ENCODE assay signal across 9 cellular contexts in the genomic region with DNA sequence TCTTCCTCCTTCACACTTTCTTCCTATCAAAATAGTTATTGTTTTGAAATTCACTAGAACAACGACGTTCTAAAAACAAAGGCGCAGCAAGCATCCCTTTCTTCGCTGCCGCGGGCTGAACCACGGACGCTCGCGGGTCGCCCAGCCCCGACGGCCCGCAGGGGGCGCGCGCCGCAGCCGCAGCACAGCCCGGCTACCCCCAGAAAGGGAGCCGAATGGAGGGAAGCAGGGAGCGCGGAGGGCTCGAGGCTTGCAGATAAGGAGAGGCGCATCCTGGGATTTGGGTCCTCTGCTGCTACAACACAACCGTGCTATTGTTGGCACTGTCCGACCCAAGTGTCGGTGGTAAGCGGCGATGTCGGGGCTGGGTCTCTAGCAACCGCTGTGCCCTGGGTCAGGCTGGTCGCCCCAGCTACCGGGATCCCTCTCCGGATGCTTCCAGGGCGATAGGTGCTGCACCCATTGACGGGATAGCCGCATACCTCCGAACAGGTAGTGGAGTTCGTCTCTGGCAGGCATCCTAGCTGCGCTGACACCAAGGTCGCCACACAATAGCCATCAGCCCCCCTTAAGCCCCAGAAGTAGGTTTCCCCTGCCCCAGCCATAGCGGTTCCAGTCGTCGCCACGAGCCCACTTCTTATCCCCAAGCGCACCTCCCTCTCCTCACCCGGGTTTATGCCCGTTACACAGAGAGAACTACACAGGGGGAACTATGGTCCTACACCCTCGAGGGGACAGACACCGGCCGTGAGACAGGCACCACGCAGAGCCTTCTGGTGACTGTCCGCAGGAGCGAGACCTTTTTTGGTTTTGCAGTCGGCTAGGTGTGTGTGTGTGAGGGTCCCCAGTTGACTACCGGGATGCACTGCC. TPM values are rescaled to one million over a fixed set of nuclear protein-coding genes. Genes with fewer than 3 reads are reported as not detected.
DNase-seq lines count a peak whose midpoint lies in the region; ATAC-seq, FAIRE-seq and TF ChIP-seq lines count a peak whose summit lies in the region.
"Had no signal": no experiment of that assay in that cellular context is flagged by ENCODE, and none has a peak within 500 bp of the region (broad histone marks: within the 10 kb centered on the region; RNA-seq: fewer than 3 reads in every experiment).

No MANE protein-coding gene starts in this region.

- FAIRE-seq in bronchial epithelial cell (lab: Jason Lieb, UNC) = no peak

- H3K36me3 ChIP-seq in bronchial epithelial cell (ENCODE audit: control insufficient read depth, insufficient read depth, low read length) = no peaks in the 10 kb centered on the region

- no peak overlapping the region for H3K4me3 ChIP-seq in LNCaP clone FGC (ENCODE audit: low read depth, low read length)
- H3K4me3 ChIP-seq in bronchial epithelial cell (ENCODE audit: low read depth, low read length) = no peak overlapping the region

- DNase-seq in COLO668 (lab: John Stamatoyannopoulos, UW; ENCODE audit: unreplicated experiment) (peak; percentile 72), LNCaP clone FGC (ENCODE audit: low read depth) (no peak), bronchial epithelial cell (ENCODE audit: low read depth) (no peak), mucosa of gallbladder (ENCODE audit: low spot score) (peak; percentile 37), NCI-H2196 (lab: John Stamatoyannopoulos, UW; ENCODE audit: unreplicated experiment) (no peak), OCI-M2 (lab: John Stamatoyannopoulos, UW; ENCODE audit: unreplicated experiment) (no peak)
- DNase-seq: T1000 had no signal

- TF ChIP-seq CTCF in LNCaP clone FGC (IDR thresholded peaks at IDR 0.05; ENCODE audit: control insufficient read depth, extremely low read depth, insufficient read depth) (peak; percentile 53), bronchial epithelial cell (IDR thresholded peaks at IDR 0.05; ENCODE audit: insufficient read depth, low read length, severe bottlenecking) (peak; percentile 33)

- ATAC-seq in GM21529 (IDR thresholded peaks at IDR 0.05; ENCODE audit: unreplicated experiment) = no peak
- no peak for ATAC-seq in HG03442 (IDR thresholded peaks at IDR 0.05; ENCODE audit: unreplicated experiment)

- H3K27me3 ChIP-seq in bronchial epithelial cell (ENCODE audit: control insufficient read depth, insufficient read depth, low read length) = peaks cover 70% of the 10 kb centered on the region

RNA-seq across cellular contexts. Expression of gene ONECUT1, which starts 6.0 kb away (rescaled TPM):
- total RNA-seq in bronchial epithelial cell = not detected in 2 replicates
- total RNA-seq in mucosa of gallbladder = 184 TPM

Comparison
In these comparisons a context has a peak if more than half of its experiments do, and no peak if none do; other contexts are left out.
1. DNase-seq: peak in COLO668 (single experiment) and mucosa of gallbladder (single experiment); none in LNCaP clone FGC (single experiment), bronchial epithelial cell (single experiment), NCI-H2196 (single experiment) and OCI-M2 (single experiment).
2. RNA of gene ONECUT1, which starts 6.0 kb away (total RNA-seq): 184 TPM in mucosa of gallbladder (single experiment); not detected in bronchial epithelial cell; every median in the first group is over 100 times any median in the second.